In genomic region chr4:171246948-171247347, GRCh38 we compare ENCODE assay signal across 27 cellular contexts.
"Had no signal": no experiment of that assay in that cellular context is flagged by ENCODE, and none has a peak within 500 bp of the region (broad histone marks: within the 10 kb centered on the region; RNA-seq: fewer than 3 reads in every experiment).

No MANE protein-coding gene starts in this region.

- H3K27ac ChIP-seq: brain microvascular endothelial cell, epithelial cell of prostate, gastroesophageal sphincter, heart right ventricle had no signal

- H3K4me3 ChIP-seq: gastroesophageal sphincter, heart right ventricle had no signal

- H3K36me3 ChIP-seq: brain microvascular endothelial cell, gastroesophageal sphincter, heart right ventricle had no signal

- DNase-seq: activated CD4-positive, alpha-beta T cell treated with anti-CD3 and anti-CD28 coated beads for 48 hours; activated CD4-positive, alpha-beta T cell treated with anti-CD3 and anti-CD28 coated beads, Interleukin-2, amount 50 U/mL, for 1 hour; activated CD4-positive, alpha-beta T cell treated with anti-CD3 and anti-CD28 coated beads, Interleukin-2, amount 50 U/mL, for 48 hours; activated CD8-positive, alpha-beta memory T cell treated with anti-CD3 and anti-CD28 coated beads for 24 hours; activated CD8-positive, alpha-beta T cell treated with anti-CD3 and anti-CD28 coated beads for 36 hours; activated effector memory CD4-positive, alpha-beta T cell treated with Interleukin-2 at 50 U/mL for 16 hours; activated gamma-delta T cell treated with Interleukin-2 at 50 U/mL for 16 hours; activated naive CD4-positive, alpha-beta T cell treated with anti-CD3 and anti-CD28 coated beads, Interleukin-2, amount 50 U/mL, for 16 hours; activated naive CD4-positive, alpha-beta T cell treated with Interleukin-2 at 50 U/mL for 16 hours; activated T-cell treated with anti-CD3 and anti-CD28 coated beads, Interleukin-2, amount 50 U/mL, for 4 hours; amniotic stem cell; anterior cingulate cortex; brain microvascular endothelial cell; cortex of kidney; dermis blood vessel endothelial cell; effector CD4-positive, alpha-beta T cell; effector memory CD8-positive, alpha-beta T cell; foreskin fibroblast; heart right ventricle; SW 1271; T-cell; T1000 had no signal

- H3K9me3 ChIP-seq: gastroesophageal sphincter had no signal

- H3K4me1 ChIP-seq: gastroesophageal sphincter, heart right ventricle had no signal

- FAIRE-seq: astrocyte, bronchial epithelial cell, endothelial cell of umbilical vein had no signal
